ENCODE assay signal across 36 cellular contexts in genomic region chr4:173571620-173572019, GRCh38. TPM values are rescaled to one million over a fixed set of nuclear protein-coding genes. Genes with fewer than 3 reads are reported as not detected.
"Had no signal": no experiment of that assay in that cellular context is flagged by ENCODE, and none has a peak within 500 bp of the region (broad histone marks: within the 10 kb centered on the region; RNA-seq: fewer than 3 reads in every experiment).

No MANE protein-coding gene starts in this region.

- DNase-seq: activated CD4-positive, alpha-beta memory T cell treated with anti-CD3 and anti-CD28 coated beads, Interleukin-2, amount 10 ng/mL, durations not matched to agents 7 days and 5 days; activated CD4-positive, alpha-beta T cell treated with anti-CD3 and anti-CD28 coated beads for 1 hour; activated CD4-positive, alpha-beta T cell treated with anti-CD3 and anti-CD28 coated beads for 48 hours; activated CD4-positive, CD25-positive, alpha-beta regulatory T cell; activated CD8-positive, alpha-beta memory T cell treated with anti-CD3 and anti-CD28 coated beads for 24 hours; activated CD8-positive, alpha-beta memory T cell treated with anti-CD3 and anti-CD28 coated beads, Interleukin-2, amount 10 ng/mL, durations not matched to agents 7 days and 5 days; activated CD8-positive, alpha-beta memory T cell treated with anti-CD3 and anti-CD28 coated beads, Interleukin-2, amount 50 U/mL, for 48 hours; activated effector memory CD4-positive, alpha-beta T cell treated with Interleukin-2 at 50 U/mL for 16 hours; activated naive CD4-positive, alpha-beta T cell treated with anti-CD3 and anti-CD28 coated beads, Interleukin-2, amount 10 ng/mL, durations not matched to agents 7 days and 5 days; activated naive CD8-positive, alpha-beta T cell treated with anti-CD3 and anti-CD28 coated beads, Interleukin-2, amount 50 U/mL, for 24 hours; activated T-cell treated with anti-CD3 and anti-CD28 coated beads, Interleukin-2, amount 50 U/mL, for 48 hours; anterior cingulate cortex; caudate nucleus; NCI-H1048; NCI-H1417; NCI-H146; NCI-H187; NCI-H2029 treated with DMSO at 0.1 percent for 48 hours; NCI-H2107; NCI-H226; NCI-H446 treated with DMSO at 0.1 percent for 48 hours; NCI-H524; NCI-H69; NCI-H82; Peyer's patch; SIG-M5; SW 1271; T-helper 1 cell; T-helper 2 cell; T1000; WERI-Rb-1 had no signal

- H3K4me1 ChIP-seq: Peyer's patch had no signal

- H3K27me3 ChIP-seq: Peyer's patch had no signal

- H3K9me3 Mint-ChIP-seq: activated CD4-positive, alpha-beta memory T cell treated with anti-CD3 and anti-CD28 coated beads, Interleukin-2, amount 10 ng/mL, durations not matched to agents 7 days and 5 days; activated naive CD4-positive, alpha-beta T cell treated with anti-CD3 and anti-CD28 coated beads, Interleukin-2, amount 10 ng/mL, durations not matched to agents 7 days and 5 days; activated naive CD8-positive, alpha-beta T cell treated with anti-CD3 and anti-CD28 coated beads, Interleukin-2, amount 50 U/mL, for 24 hours; brain had no signal

- H3K27ac ChIP-seq: Peyer's patch, RWPE1, WERI-Rb-1 had no signal

- H3K9me3 ChIP-seq: Peyer's patch had no signal

- H3K36me3 ChIP-seq: Peyer's patch, WERI-Rb-1 had no signal

- H3K27ac Mint-ChIP-seq: activated CD4-positive, alpha-beta memory T cell treated with anti-CD3 and anti-CD28 coated beads, Interleukin-2, amount 10 ng/mL, durations not matched to agents 7 days and 5 days; activated CD8-positive, alpha-beta memory T cell treated with anti-CD3 and anti-CD28 coated beads, Interleukin-2, amount 10 ng/mL, durations not matched to agents 7 days and 5 days; activated naive CD4-positive, alpha-beta T cell treated with anti-CD3 and anti-CD28 coated beads, Interleukin-2, amount 10 ng/mL, durations not matched to agents 7 days and 5 days; activated naive CD8-positive, alpha-beta T cell; activated naive CD8-positive, alpha-beta T cell treated with anti-CD3 and anti-CD28 coated beads, Interleukin-2, amount 50 U/mL, for 24 hours; brain had no signal

- H3K4me3 ChIP-seq: Peyer's patch had no signal

- H3K4me3 Mint-ChIP-seq: activated CD4-positive, alpha-beta memory T cell treated with anti-CD3 and anti-CD28 coated beads, Interleukin-2, amount 10 ng/mL, durations not matched to agents 7 days and 5 days; activated CD8-positive, alpha-beta memory T cell treated with anti-CD3 and anti-CD28 coated beads, Interleukin-2, amount 10 ng/mL, durations not matched to agents 7 days and 5 days; activated naive CD4-positive, alpha-beta T cell treated with anti-CD3 and anti-CD28 coated beads, Interleukin-2, amount 10 ng/mL, durations not matched to agents 7 days and 5 days; activated naive CD8-positive, alpha-beta T cell; activated naive CD8-positive, alpha-beta T cell treated with anti-CD3 and anti-CD28 coated beads, Interleukin-2, amount 50 U/mL, for 24 hours; brain had no signal

- H3K4me1 Mint-ChIP-seq: activated CD4-positive, alpha-beta memory T cell treated with anti-CD3 and anti-CD28 coated beads, Interleukin-2, amount 10 ng/mL, durations not matched to agents 7 days and 5 days; activated CD8-positive, alpha-beta memory T cell treated with anti-CD3 and anti-CD28 coated beads, Interleukin-2, amount 10 ng/mL, durations not matched to agents 7 days and 5 days; activated naive CD4-positive, alpha-beta T cell treated with anti-CD3 and anti-CD28 coated beads, Interleukin-2, amount 10 ng/mL, durations not matched to agents 7 days and 5 days; activated naive CD8-positive, alpha-beta T cell treated with anti-CD3 and anti-CD28 coated beads, Interleukin-2, amount 50 U/mL, for 24 hours; brain had no signal

- H3K36me3 Mint-ChIP-seq: activated CD8-positive, alpha-beta memory T cell treated with anti-CD3 and anti-CD28 coated beads, Interleukin-2, amount 10 ng/mL, durations not matched to agents 7 days and 5 days; activated naive CD4-positive, alpha-beta T cell treated with anti-CD3 and anti-CD28 coated beads, Interleukin-2, amount 10 ng/mL, durations not matched to agents 7 days and 5 days; activated naive CD8-positive, alpha-beta T cell; brain had no signal

- ATAC-seq: activated CD8-positive, alpha-beta memory T cell treated with anti-CD3 and anti-CD28 coated beads, Interleukin-2, amount 10 ng/mL, durations not matched to agents 7 days and 5 days; activated naive CD8-positive, alpha-beta T cell treated with anti-CD3 and anti-CD28 coated beads, Interleukin-2, amount 50 U/mL, for 24 hours; Right ventricle myocardium inferior had no signal

RNA-seq across cellular contexts. Expression of gene HAND2, which starts 41.6 kb away (rescaled TPM):
- total RNA-seq: activated CD4-positive, alpha-beta memory T cell treated with anti-CD3 and anti-CD28 coated beads, Interleukin-2, amount 10 ng/mL, durations not matched to agents 7 days and 5 days; activated CD8-positive, alpha-beta memory T cell treated with anti-CD3 and anti-CD28 coated beads, Interleukin-2, amount 10 ng/mL, durations not matched to agents 7 days and 5 days; MCF 10A had no signal
